Comparison of ENCODE assay signal across 8 cellular contexts in genomic region chrX:24055043-24055356, GRCh38. TPM values are rescaled to one million over a fixed set of nuclear protein-coding genes. Genes with fewer than 3 reads are reported as not detected.
DNase-seq lines count a peak whose midpoint lies in the region; ATAC-seq and TF ChIP-seq lines count a peak whose summit lies in the region.

No MANE protein-coding gene starts in this region.

- no peak for TF ChIP-seq RAD21 in liver (IDR thresholded peaks at IDR 0.05)

- H3K27me3 Mint-ChIP-seq in activated T-helper 1 cell treated with anti-CD3 and anti-CD28 coated beads, Interleukin-12 subunit alpha, Interleukin-12 subunit beta, Interleukin-2, Interleukin-4 antibody, amounts not matched to agents 30 ng/mL and 10 ng/mL and 1 ng/mL, durations not matched to agents 14 hours and 24 hours and 36 hours (ENCODE audit: insufficient read depth), result no peaks in the 10 kb centered on the region
- H3K27me3 Mint-ChIP-seq in activated T-cell treated with anti-CD3 and anti-CD28 coated beads, Interleukin-2, amount 50 U/mL, for 24 hours, result peaks cover 8% of the 10 kb centered on the region

- H3K27ac ChIP-seq in liver (ENCODE audit: low read depth in 1 of 2, low read length in 2 of 2) (peak overlapping the region; percentile 92 to 95), aorta (ENCODE audit: low read depth in 1 of 2, low read length in 2 of 2) (peak overlapping the region in 1 of 2 donors; percentile 78)

- peak overlapping the region in 1 of 2 donors; percentile 82 for H3K9ac ChIP-seq in liver (ENCODE audit: low read depth in 1 of 2, low read length in 2 of 2)

- H3K27ac Mint-ChIP-seq in activated T-helper 1 cell treated with anti-CD3 and anti-CD28 coated beads, Interleukin-12 subunit alpha, Interleukin-12 subunit beta, Interleukin-2, Interleukin-4 antibody, amounts not matched to agents 30 ng/mL and 10 ng/mL and 1 ng/mL, durations not matched to agents 14 hours and 24 hours and 36 hours, result peak overlapping the region; percentile 98
- no peak overlapping the region for H3K27ac Mint-ChIP-seq in activated T-cell treated with anti-CD3 and anti-CD28 coated beads, Interleukin-2, amount 50 U/mL, for 24 hours

- H3K27me3 ChIP-seq in liver (ENCODE audit: control insufficient read depth in 4 of 4, insufficient read depth in 4 of 4, low read length in 3 of 4), result no peaks in the 10 kb centered on the region
- H3K27me3 ChIP-seq in aorta (ENCODE audit: control insufficient read depth in 1 of 2, insufficient read depth in 2 of 2, low read length in 1 of 2), result no peaks in the 10 kb centered on the region
- no peaks in the 10 kb centered on the region for H3K27me3 ChIP-seq in MG63

- H3K36me3 Mint-ChIP-seq in activated T-helper 1 cell treated with anti-CD3 and anti-CD28 coated beads, Interleukin-12 subunit alpha, Interleukin-12 subunit beta, Interleukin-2, Interleukin-4 antibody, amounts not matched to agents 30 ng/mL and 10 ng/mL and 1 ng/mL, durations not matched to agents 14 hours and 24 hours and 36 hours (ENCODE audit: low read depth), result peaks cover 10% of the 10 kb centered on the region
- peaks cover 27% of the 10 kb centered on the region for H3K36me3 Mint-ChIP-seq in activated T-cell treated with anti-CD3 and anti-CD28 coated beads, Interleukin-2, amount 50 U/mL, for 24 hours (ENCODE audit: low read depth)

- no peaks in the 10 kb centered on the region for H3K9me3 ChIP-seq in liver (ENCODE audit: control insufficient read depth in 4 of 4, low read length in 3 of 4)
- no peaks in the 10 kb centered on the region for H3K9me3 ChIP-seq in aorta (ENCODE audit: control insufficient read depth, low read length)
- no peaks in the 10 kb centered on the region for H3K9me3 ChIP-seq in MG63

- WGBS in liver, result under 1% methylated on average over 14 of the region's 14 CpGs
- WGBS in aorta, 2 donors, result 0% methylated on average over 14 of the region's 14 CpGs

- peak; percentile 16 for ATAC-seq in GM18498 (IDR thresholded peaks at IDR 0.05; ENCODE audit: unreplicated experiment)
- ATAC-seq in HG02642 (IDR thresholded peaks at IDR 0.05; ENCODE audit: poor library complexity, unreplicated experiment), result peak; percentile 16
- no peak for ATAC-seq in aorta (ENCODE audit: low FRiP score)

- H3K4me1 ChIP-seq in liver (ENCODE audit: control insufficient read depth in 4 of 4, insufficient read depth in 4 of 4, low read length in 3 of 4) (peaks cover 0 to 9% (median 2%) of the 10 kb centered on the region in 4 donors), aorta (ENCODE audit: control insufficient read depth in 1 of 2, insufficient read depth in 2 of 2, low read length in 2 of 2) (no peaks in the 10 kb centered on the region)

- H3K9me3 Mint-ChIP-seq in activated T-helper 1 cell treated with anti-CD3 and anti-CD28 coated beads, Interleukin-12 subunit alpha, Interleukin-12 subunit beta, Interleukin-2, Interleukin-4 antibody, amounts not matched to agents 30 ng/mL and 10 ng/mL and 1 ng/mL, durations not matched to agents 14 hours and 24 hours and 36 hours, result no peaks in the 10 kb centered on the region
- no peaks in the 10 kb centered on the region for H3K9me3 Mint-ChIP-seq in activated T-cell treated with anti-CD3 and anti-CD28 coated beads, Interleukin-2, amount 50 U/mL, for 24 hours

- intact Hi-C loops in activated T-helper 1 cell treated with anti-CD3 and anti-CD28 coated beads, Interleukin-12 subunit alpha, Interleukin-12 subunit beta, Interleukin-2, Interleukin-4 antibody, amounts not matched to agents 30 ng/mL and 10 ng/mL and 1 ng/mL, durations not matched to agents 14 hours and 24 hours and 36 hours (cut with micrococcal nuclease), result loop anchor here (2.0 to 10.0 kb wide), 3 partner anchors 312 to 390 kb away; partner anchors contain the start of genes ACOT9 and PRDX4
- intact Hi-C loops in aorta (cut with DNase I), result loop anchor here (2.0 to 10.0 kb wide), 2 partner anchors 96 to 360 kb away; no protein-coding TSS in a partner anchor

- H3K4me3 Mint-ChIP-seq in activated T-helper 1 cell treated with anti-CD3 and anti-CD28 coated beads, Interleukin-12 subunit alpha, Interleukin-12 subunit beta, Interleukin-2, Interleukin-4 antibody, amounts not matched to agents 30 ng/mL and 10 ng/mL and 1 ng/mL, durations not matched to agents 14 hours and 24 hours and 36 hours, result no peak overlapping the region
- no peak overlapping the region for H3K4me3 Mint-ChIP-seq in activated T-cell treated with anti-CD3 and anti-CD28 coated beads, Interleukin-2, amount 50 U/mL, for 24 hours

- DNase-seq in activated T-helper 1 cell treated with anti-CD3 and anti-CD28 coated beads, Interleukin-12 subunit alpha, Interleukin-12 subunit beta, Interleukin-2, Interleukin-4 antibody, amounts not matched to agents 30 ng/mL and 10 ng/mL and 1 ng/mL, durations not matched to agents 14 hours and 24 hours and 36 hours (ENCODE audit: low spot score), result no peak
- DNase-seq in aorta, result no peak
- DNase-seq in MG63, result no peak
- no peak for DNase-seq in activated T-cell treated with anti-CD3 and anti-CD28 coated beads, Interleukin-2, amount 50 U/mL, for 24 hours
- no peak for DNase-seq in stimulated activated CD4-positive, alpha-beta T cell treated with anti-CD3 and anti-CD28 coated beads, Interleukin-12 subunit alpha, Interleukin-12 subunit beta, amount 100 ng/mL, for 4 hours

- H3K4me3 ChIP-seq in liver (ENCODE audit: low read depth in 1 of 3, low read length in 3 of 3), result peak overlapping the region in 2 of 3 donors; percentile 85 to 91
- H3K4me3 ChIP-seq in aorta (ENCODE audit: low read length in 2 of 2), result peak overlapping the region; percentile 28 to 61
- no peak overlapping the region for H3K4me3 ChIP-seq in MG63

- peaks cover 2 to 20% (median 9%) of the 10 kb centered on the region in 4 donors for H3K36me3 ChIP-seq in liver (ENCODE audit: control insufficient read depth in 4 of 4, insufficient read depth in 3 of 4, low read depth in 1 of 4, low read length in 3 of 4)
- H3K36me3 ChIP-seq in aorta (ENCODE audit: control insufficient read depth in 1 of 2, insufficient read depth in 2 of 2, low read length in 1 of 2), result no peaks in the 10 kb centered on the region
- peaks cover 15% of the 10 kb centered on the region for H3K36me3 ChIP-seq in MG63

- TF ChIP-seq CTCF in liver (IDR thresholded peaks at IDR 0.05; ENCODE audit: low read depth, low read length, missing input control), result no peak

- H3K4me1 Mint-ChIP-seq in activated T-helper 1 cell treated with anti-CD3 and anti-CD28 coated beads, Interleukin-12 subunit alpha, Interleukin-12 subunit beta, Interleukin-2, Interleukin-4 antibody, amounts not matched to agents 30 ng/mL and 10 ng/mL and 1 ng/mL, durations not matched to agents 14 hours and 24 hours and 36 hours (ENCODE audit: low read depth), result peaks cover 4% of the 10 kb centered on the region
- H3K4me1 Mint-ChIP-seq in activated T-cell treated with anti-CD3 and anti-CD28 coated beads, Interleukin-2, amount 50 U/mL, for 24 hours (ENCODE audit: low read depth), result peaks cover 24% of the 10 kb centered on the region

TF ChIP-seq in liver, 16 proteins besides CTCF, POLR2A, EP300 and RAD21:
- TF ChIP-seq HNF4G (IDR thresholded peaks at IDR 0.05) (no peak), HNF4A (conservative IDR thresholded peaks at IDR 0.05) (no peak), RXRA (IDR thresholded peaks at IDR 0.05) (no peak), FOXA1 (IDR thresholded peaks at IDR 0.05) (no peak), NR2F2 (IDR thresholded peaks at IDR 0.05) (no peak), EGR1 (IDR thresholded peaks at IDR 0.05; ENCODE audit: low read depth in 2 of 2) (no peak), FOXA2 (IDR thresholded peaks at IDR 0.05) (no peak), ZBTB33 (IDR thresholded peaks at IDR 0.05) (no peak), TAF1 (conservative IDR thresholded peaks at IDR 0.05) (no peak), GABPA (IDR thresholded peaks at IDR 0.05 in 1 of 2, conservative IDR thresholded peaks at IDR 0.05 in 1 of 2) (no peak), JUND (IDR thresholded peaks at IDR 0.05) (no peak), YY1 (IDR thresholded peaks at IDR 0.05) (no peak)

RNA-seq across cellular contexts. Expression of gene EIF2S3, which starts 0.2 kb away (rescaled TPM):
- total RNA-seq in activated T-helper 1 cell treated with anti-CD3 and anti-CD28 coated beads, Interleukin-12 subunit alpha, Interleukin-12 subunit beta, Interleukin-2, Interleukin-4 antibody, amounts not matched to agents 30 ng/mL and 10 ng/mL and 1 ng/mL, durations not matched to agents 14 hours and 24 hours and 36 hours, result 191 and 194 TPM in 2 replicates
- total RNA-seq in liver (10 to 100 TPM; 62.5 to 98.0 TPM), aorta (100 to 1,000 TPM; 138 to 173 TPM)
- polyA plus RNA-seq in liver (10 to 100 TPM; 24.9 to 32.4 TPM), aorta (100 to 1,000 TPM in 1 of 2 donors, 10 to 100 TPM in 1; 78.3 to 111 TPM)
- total RNA-seq in MG63 (2014; rRNA removed; shearing (Covaris generic); ENCODE audit: low replicate concordance), result 239 and 291 TPM in 2 replicates

RNA-seq across cellular contexts. Expression of gene KLHL15, which starts 28.0 kb away (rescaled TPM):
- total RNA-seq in activated T-helper 1 cell treated with anti-CD3 and anti-CD28 coated beads, Interleukin-12 subunit alpha, Interleukin-12 subunit beta, Interleukin-2, Interleukin-4 antibody, amounts not matched to agents 30 ng/mL and 10 ng/mL and 1 ng/mL, durations not matched to agents 14 hours and 24 hours and 36 hours, result 10.2 and 10.3 TPM in 2 replicates
- 10 to 100 TPM; 10.1 to 10.6 TPM for total RNA-seq in liver
- polyA plus RNA-seq in liver, result 1 to 10 TPM; 1.4 to 2.0 TPM
- 1 to 10 TPM; 6.0 to 9.0 TPM for total RNA-seq in aorta
- polyA plus RNA-seq in aorta, result 1 to 10 TPM; 1.1 to 1.8 TPM
- 8.0 and 8.5 TPM in 2 replicates for total RNA-seq in MG63 (2014; rRNA removed; shearing (Covaris generic); ENCODE audit: low replicate concordance)
